ENCODE assay signal across 9 cellular contexts in genomic region chr7:119482209-119482608, GRCh38.
DNase-seq lines count a peak whose midpoint lies in the region; TF ChIP-seq lines count a peak whose summit lies in the region.
"Had no signal": no experiment of that assay in that cellular context is flagged by ENCODE, and none has a peak within 500 bp of the region (broad histone marks: within the 10 kb centered on the region; RNA-seq: fewer than 3 reads in every experiment).

No MANE protein-coding gene starts in this region.

- H3K9me3 ChIP-seq in Loucy (ENCODE audit: insufficient read depth, low read depth, low read length), result no peaks in the 10 kb centered on the region

- no peaks in the 10 kb centered on the region for H4K20me1 ChIP-seq in Loucy (ENCODE audit: insufficient read depth, low read length, poor library complexity, severe bottlenecking)

- no peaks in the 10 kb centered on the region for H3K27me3 ChIP-seq in Loucy (ENCODE audit: insufficient read depth, low read length, poor library complexity, severe bottlenecking)

- in situ Hi-C loops in T47D (cut with HindIII; ENCODE audit: low pct_unique_long_range_greater_than_20kb, low sequenced_read_pairs), result no loop called here

- H3K27ac Mint-ChIP-seq in type B pancreatic cell, result no peak overlapping the region
- H3K27ac Mint-ChIP-seq in activated T-cell treated with anti-CD3 and anti-CD28 coated beads, Interleukin-2, amount 50 U/mL, for 24 hours, result no peak overlapping the region
- H3K27ac Mint-ChIP-seq: activated naive CD4-positive, alpha-beta T cell treated with anti-CD3 and anti-CD28 coated beads, Interleukin-2, amount 50 U/mL, for 24 hours had no signal

- H3K79me2 ChIP-seq in Loucy (ENCODE audit: insufficient read depth, low read length), result no peaks in the 10 kb centered on the region

- H3K9me3 Mint-ChIP-seq in type B pancreatic cell, result no peaks in the 10 kb centered on the region
- peaks cover 10% of the 10 kb centered on the region for H3K9me3 Mint-ChIP-seq in activated T-cell treated with anti-CD3 and anti-CD28 coated beads, Interleukin-2, amount 50 U/mL, for 24 hours

- no peak overlapping the region for H3K4me3 ChIP-seq in Loucy (ENCODE audit: low read length, poor library complexity, severe bottlenecking)

- DNase-seq in activated CD4-positive, alpha-beta T cell treated with anti-CD3 and anti-CD28 coated beads for 48 hours, result peak; percentile 3
- no peak for DNase-seq in activated CD4-positive, alpha-beta T cell treated with anti-CD3 and anti-CD28 coated beads for 1 hour
- peak; percentile 31 for DNase-seq in HEK293T (ENCODE audit: extremely low spot score)
- DNase-seq in T47D (ENCODE audit: low read depth in 1 of 2, low spot score in 1 of 2), result peak; percentile 1 to 46
- DNase-seq in type B pancreatic cell (ENCODE audit: extremely low spot score, unreplicated experiment), result no peak
- no peak for DNase-seq in activated T-cell treated with anti-CD3 and anti-CD28 coated beads, Interleukin-2, amount 50 U/mL, for 24 hours
- no peak for DNase-seq in NCI-H1105 (lab: John Stamatoyannopoulos, UW)

- POLR2A ChIA-PET in HEK293T (lab: Yijun Ruan, JAX), result no interaction called here

- no peak overlapping the region; the same call in 1 of the 2 replicates for H2AFZ ChIP-seq in Loucy (ENCODE audit: low read length)

- no peaks in the 10 kb centered on the region for H3K27me3 Mint-ChIP-seq in type B pancreatic cell
- no peaks in the 10 kb centered on the region for H3K27me3 Mint-ChIP-seq in activated T-cell treated with anti-CD3 and anti-CD28 coated beads, Interleukin-2, amount 50 U/mL, for 24 hours
- H3K27me3 Mint-ChIP-seq: activated naive CD4-positive, alpha-beta T cell treated with anti-CD3 and anti-CD28 coated beads, Interleukin-2, amount 50 U/mL, for 24 hours had no signal

- no peaks in the 10 kb centered on the region for H3K36me3 ChIP-seq in Loucy (ENCODE audit: insufficient read depth, low read length)

- H3K4me1 ChIP-seq in Loucy (ENCODE audit: insufficient read depth, low read length, poor library complexity, severe bottlenecking), result no peaks in the 10 kb centered on the region

- H3K4me2 ChIP-seq in Loucy (ENCODE audit: low read depth, low read length, poor library complexity, severe bottlenecking), result no peak overlapping the region

- no peaks in the 10 kb centered on the region for H3F3A ChIP-seq in Loucy (ENCODE audit: low read depth)

- no peaks in the 10 kb centered on the region for H3K36me3 Mint-ChIP-seq in type B pancreatic cell
- H3K36me3 Mint-ChIP-seq in activated T-cell treated with anti-CD3 and anti-CD28 coated beads, Interleukin-2, amount 50 U/mL, for 24 hours (ENCODE audit: low read depth), result no peaks in the 10 kb centered on the region
- H3K36me3 Mint-ChIP-seq: activated naive CD4-positive, alpha-beta T cell treated with anti-CD3 and anti-CD28 coated beads, Interleukin-2, amount 50 U/mL, for 24 hours had no signal

- no peak overlapping the region for H3K4me3 Mint-ChIP-seq in type B pancreatic cell
- H3K4me3 Mint-ChIP-seq in activated T-cell treated with anti-CD3 and anti-CD28 coated beads, Interleukin-2, amount 50 U/mL, for 24 hours, result no peak overlapping the region
- H3K4me3 Mint-ChIP-seq: activated naive CD4-positive, alpha-beta T cell treated with anti-CD3 and anti-CD28 coated beads, Interleukin-2, amount 50 U/mL, for 24 hours had no signal

- TF ChIP-seq CTCF in Loucy (conservative IDR thresholded peaks at IDR 0.05; ENCODE audit: low read length) (peak; percentile 39; the same call in 1 of the 2 replicates), type B pancreatic cell (conservative IDR thresholded peaks at IDR 0.05) (peak; percentile 67)

- CTCF ChIA-PET in HEK293T (lab: Yijun Ruan, JAX), result no interaction called here

- no peaks in the 10 kb centered on the region for H3K4me1 Mint-ChIP-seq in type B pancreatic cell (ENCODE audit: unreplicated experiment)
- no peaks in the 10 kb centered on the region for H3K4me1 Mint-ChIP-seq in activated T-cell treated with anti-CD3 and anti-CD28 coated beads, Interleukin-2, amount 50 U/mL, for 24 hours (ENCODE audit: low read depth)
- H3K4me1 Mint-ChIP-seq: activated naive CD4-positive, alpha-beta T cell treated with anti-CD3 and anti-CD28 coated beads, Interleukin-2, amount 50 U/mL, for 24 hours had no signal

- no peak overlapping the region for H3K9ac ChIP-seq in Loucy (ENCODE audit: low read depth, low read length, poor library complexity, severe bottlenecking)

- no peaks in the 10 kb centered on the region for H3K9me2 ChIP-seq in Loucy (replicated peaks; ENCODE audit: low read depth, low read length)

TF ChIP-seq in HEK293T, 16 proteins besides CTCF, POLR2A, EP300 and RAD21:
- TF ChIP-seq SUZ12 (IDR thresholded peaks at IDR 0.05) (no peak), ELF4 (IDR thresholded peaks at IDR 0.05) (no peak), ARNT (IDR thresholded peaks at IDR 0.05) (no peak), BHLHE40 (IDR thresholded peaks at IDR 0.05; ENCODE audit: borderline replicate concordance) (no peak)

Comparison
In these comparisons a context has a peak if more than half of its experiments do, and no peak if none do; other contexts are left out.
1. DNase-seq: peak in activated CD4-positive, alpha-beta T cell treated with anti-CD3 and anti-CD28 coated beads for 48 hours (single experiment), HEK293T (single experiment) and T47D (2 of 2); none in activated CD4-positive, alpha-beta T cell treated with anti-CD3 and anti-CD28 coated beads for 1 hour (single experiment), type B pancreatic cell (single experiment), activated T-cell treated with anti-CD3 and anti-CD28 coated beads, Interleukin-2, amount 50 U/mL, for 24 hours (single experiment) and NCI-H1105 (single experiment).